13 cellular contexts compared by ENCODE assay signal in the genomic region with DNA sequence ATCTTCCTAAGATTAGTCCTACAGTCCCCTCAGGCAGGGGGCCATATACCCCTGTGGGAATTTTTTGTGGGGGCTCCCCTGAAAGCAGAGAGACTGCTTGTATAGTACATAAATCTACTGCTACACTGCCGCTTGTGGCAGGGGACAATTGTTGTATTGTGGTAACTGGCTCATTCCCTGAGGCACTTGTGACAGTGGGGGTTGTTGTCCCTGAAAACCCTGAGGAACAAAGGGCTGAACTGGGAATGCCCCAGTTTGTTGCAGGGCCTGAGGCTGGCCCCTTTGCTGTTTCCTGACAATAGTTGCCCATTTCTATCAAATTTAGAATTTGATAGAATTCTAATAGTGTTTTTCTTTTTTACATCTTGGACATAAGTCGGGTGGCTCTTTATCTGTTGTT. TPM values are rescaled to one million over a fixed set of nuclear protein-coding genes. Genes with fewer than 3 reads are reported as not detected.
"Had no signal": no experiment of that assay in that cellular context is flagged by ENCODE, and none has a peak within 500 bp of the region (broad histone marks: within the 10 kb centered on the region; RNA-seq: fewer than 3 reads in every experiment).

No MANE protein-coding gene starts in this region.

RNA-seq across cellular contexts. Expression of a gene that starts 39.2 kb away (rescaled TPM):
- total RNA-seq: activated CD4-positive, alpha-beta memory T cell treated with anti-CD3 and anti-CD28 coated beads for 36 hours; activated CD4-positive, alpha-beta T cell treated with anti-CD3 and anti-CD28 coated beads, Interleukin-2, amount 10 ng/mL, durations not matched to agents 7 days and 5 days; activated CD8-positive, alpha-beta memory T cell treated with anti-CD3 and anti-CD28 coated beads for 36 hours; activated naive CD8-positive, alpha-beta T cell treated with anti-CD3 and anti-CD28 coated beads, Interleukin-2, amount 10 ng/mL, durations not matched to agents 7 days and 5 days; activated T-cell treated with anti-CD3 and anti-CD28 coated beads, Interleukin-2, amount 50 U/mL, for 72 hours; activated T-helper 2 cell treated with anti-CD3 and anti-CD28 coated beads, Interferon-gamma antibody, Interleukin-2, Interleukin-4, amounts not matched to agents 10 μg/mL and 5 μg/mL and 100 μg/mL, durations not matched to agents 14 hours and 24 hours and 36 hours; astrocyte; IMR-90; Peyer's patch; Right ventricle myocardium superior; SJCRH30; T-helper 2 cell treated with Interferon-gamma antibody and Interleukin-4, amounts not matched to agents 100 ng/mL and 5 ng/mL, for 36 hours had no signal
- polyA plus RNA-seq: IMR-90, SK-N-SH had no signal

RNA-seq across cellular contexts. Expression of a gene that starts 42.3 kb away (rescaled TPM):
- total RNA-seq: IMR-90 had no signal
